In the genomic region with DNA sequence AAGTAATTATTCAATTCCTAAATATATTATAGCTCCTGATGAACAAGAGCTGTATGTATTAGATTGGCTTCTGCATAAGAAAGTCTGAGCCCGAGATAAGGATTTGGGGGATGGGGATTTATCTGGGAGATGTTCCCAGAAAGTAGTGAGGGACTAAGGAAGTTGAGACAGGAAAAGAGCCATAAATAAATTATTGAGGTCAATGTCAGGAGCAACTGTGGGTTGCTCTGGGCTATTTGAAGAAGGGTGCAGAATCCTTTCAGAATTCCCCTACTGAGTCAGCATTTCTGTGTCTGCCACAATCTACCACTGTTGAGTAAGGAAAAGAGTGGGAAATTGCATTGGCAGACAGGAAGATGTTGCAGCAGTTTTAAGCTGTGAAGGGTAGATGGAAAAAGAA, we compare ENCODE assay signal across 14 cellular contexts. TPM values are rescaled to one million over a fixed set of nuclear protein-coding genes. Genes with fewer than 3 reads are reported as not detected.
DNase-seq lines count a peak whose midpoint lies in the region; ATAC-seq, FAIRE-seq and TF ChIP-seq lines count a peak whose summit lies in the region.
"Had no signal": no experiment of that assay in that cellular context is flagged by ENCODE, and none has a peak within 500 bp of the region (broad histone marks: within the 10 kb centered on the region; RNA-seq: fewer than 3 reads in every experiment).

No MANE protein-coding gene starts in this region.

- no peaks in the 10 kb centered on the region for H3K79me1 ChIP-seq in trophoblast cell (ENCODE audit: low read length)

- H3K27ac Mint-ChIP-seq in activated CD8-positive, alpha-beta memory T cell treated with anti-CD3 and anti-CD28 coated beads, Interleukin-2, amount 10 ng/mL, durations not matched to agents 7 days and 5 days = no peak overlapping the region

- peak; percentile 74 for FAIRE-seq in RCC 7860 (lab: Jason Lieb, UNC)

- no peak for TF ChIP-seq CTCF in foreskin keratinocyte (conservative IDR thresholded peaks at IDR 0.05)

- H3K27ac ChIP-seq in foreskin keratinocyte = no peak overlapping the region
- H3K27ac ChIP-seq in trophoblast cell (ENCODE audit: low read depth, low read length) = peak overlapping the region; percentile 18
- H3K27ac ChIP-seq: vagina had no signal

- H3K4me1 ChIP-seq in foreskin keratinocyte = peaks cover 8% of the 10 kb centered on the region
- no peaks in the 10 kb centered on the region for H3K4me1 ChIP-seq in trophoblast cell (ENCODE audit: control insufficient read depth in 1 of 2, insufficient read depth in 2 of 2, low read length in 2 of 2)
- H3K4me1 ChIP-seq: vagina had no signal

- no peaks in the 10 kb centered on the region for H3K9me3 ChIP-seq in trophoblast cell (ENCODE audit: insufficient read depth, low read depth, low read length)
- H3K9me3 ChIP-seq: vagina had no signal

- H3K4me1 Mint-ChIP-seq in activated CD8-positive, alpha-beta memory T cell treated with anti-CD3 and anti-CD28 coated beads, Interleukin-2, amount 10 ng/mL, durations not matched to agents 7 days and 5 days = no peaks in the 10 kb centered on the region

- no peak overlapping the region for H3K23ac ChIP-seq in trophoblast cell (ENCODE audit: low read length)

- H3K4me3 Mint-ChIP-seq in activated CD8-positive, alpha-beta memory T cell treated with anti-CD3 and anti-CD28 coated beads, Interleukin-2, amount 10 ng/mL, durations not matched to agents 7 days and 5 days = no peak overlapping the region
- H3K4me3 Mint-ChIP-seq: brain had no signal

- H3K9ac ChIP-seq in trophoblast cell (ENCODE audit: low read length) = no peak overlapping the region

- H3K36me3 ChIP-seq in trophoblast cell (ENCODE audit: control insufficient read depth in 1 of 2, insufficient read depth in 2 of 2, low read length in 2 of 2) = no peaks in the 10 kb centered on the region
- H3K36me3 ChIP-seq: vagina had no signal

- CTCF ChIA-PET in activated CD8-positive, alpha-beta memory T cell treated with anti-CD3 and anti-CD28 coated beads, Interleukin-2, amount 10 ng/mL, durations not matched to agents 7 days and 5 days (lab: Charles Lee) = no interaction called here

- H3K9me3 Mint-ChIP-seq in activated CD8-positive, alpha-beta memory T cell treated with anti-CD3 and anti-CD28 coated beads, Interleukin-2, amount 10 ng/mL, durations not matched to agents 7 days and 5 days (ENCODE audit: low read depth) = no peaks in the 10 kb centered on the region

- no peak overlapping the region for H3K18ac ChIP-seq in trophoblast cell (ENCODE audit: low read length)

- H3K4ac ChIP-seq in trophoblast cell (ENCODE audit: low read depth, low read length) = no peak overlapping the region

- no peak overlapping the region for H3K14ac ChIP-seq in trophoblast cell (ENCODE audit: low read length)

- no peaks in the 10 kb centered on the region for H3K79me2 ChIP-seq in trophoblast cell (ENCODE audit: control insufficient read depth, insufficient read depth, low read length, poor library complexity)

- no peak overlapping the region for H3K4me3 ChIP-seq in trophoblast cell (ENCODE audit: low read depth, low read length)
- H3K4me3 ChIP-seq: vagina had no signal

- no peak overlapping the region for H4K91ac ChIP-seq in trophoblast cell (ENCODE audit: low read depth, low read length)

- DNase-seq in RCC 7860 (ENCODE audit: low spot score) (peak; percentile 63), foreskin keratinocyte (peak; percentile 37 to 63), trophoblast cell (no peak), GM19240 (ENCODE audit: insufficient read length, low spot score) (no peak), NCI-H524 treated with DMSO at 0.1 percent for 48 hours (lab: John Stamatoyannopoulos, UW) (no peak)
- DNase-seq in activated CD8-positive, alpha-beta memory T cell treated with anti-CD3 and anti-CD28 coated beads, Interleukin-2, amount 10 ng/mL, durations not matched to agents 7 days and 5 days = no peak
- DNase-seq: NCI-H187, retina had no signal

- H3K27me3 ChIP-seq in foreskin keratinocyte = no peaks in the 10 kb centered on the region
- no peaks in the 10 kb centered on the region for H3K27me3 ChIP-seq in trophoblast cell (ENCODE audit: insufficient read depth, low read length)
- H3K27me3 ChIP-seq: vagina had no signal

- H2BK120ac ChIP-seq in trophoblast cell (ENCODE audit: insufficient read depth, low read length, poor library complexity) = no peak overlapping the region

- H3K36me3 Mint-ChIP-seq in activated CD8-positive, alpha-beta memory T cell treated with anti-CD3 and anti-CD28 coated beads, Interleukin-2, amount 10 ng/mL, durations not matched to agents 7 days and 5 days = no peaks in the 10 kb centered on the region
- H3K36me3 Mint-ChIP-seq: brain had no signal

- no peak overlapping the region for H2AFZ ChIP-seq in trophoblast cell (ENCODE audit: insufficient read depth, low read length, poor library complexity)

- WGBS in trophoblast cell (ENCODE audit: extremely low coverage, insufficient coverage, insufficient read length) = no CpG with 5 or more reads among the region's 1 CpG

- no peak overlapping the region for H2BK12ac ChIP-seq in trophoblast cell (ENCODE audit: low read length)

- H4K12ac ChIP-seq in trophoblast cell (ENCODE audit: low read depth, low read length) = no peak overlapping the region

- H3K4me2 ChIP-seq in trophoblast cell (ENCODE audit: low read length) = no peak overlapping the region

- H4K8ac ChIP-seq in trophoblast cell (ENCODE audit: low read depth, low read length) = no peak overlapping the region

- ATAC-seq in GM18909 (IDR thresholded peaks at IDR 0.05; ENCODE audit: poor library complexity, unreplicated experiment) (peak; percentile 42), foreskin keratinocyte (peak; percentile 65), HG03442 (IDR thresholded peaks at IDR 0.05; ENCODE audit: unreplicated experiment) (no peak)
- ATAC-seq in activated CD8-positive, alpha-beta memory T cell treated with anti-CD3 and anti-CD28 coated beads, Interleukin-2, amount 10 ng/mL, durations not matched to agents 7 days and 5 days = no peak

- no peaks in the 10 kb centered on the region for H3K27me3 Mint-ChIP-seq in activated CD8-positive, alpha-beta memory T cell treated with anti-CD3 and anti-CD28 coated beads, Interleukin-2, amount 10 ng/mL, durations not matched to agents 7 days and 5 days
- H3K27me3 Mint-ChIP-seq: brain had no signal

- no peak overlapping the region for H2AK5ac ChIP-seq in trophoblast cell (ENCODE audit: low read length)

- H2BK5ac ChIP-seq in trophoblast cell (ENCODE audit: low read depth, low read length, poor library complexity) = no peak overlapping the region

RNA-seq across cellular contexts. Expression of a gene that starts 3.1 kb away (rescaled TPM):
- total RNA-seq in foreskin keratinocyte = not detected in 2 replicates
- not detected in 2 replicates for polyA plus RNA-seq in foreskin keratinocyte
- polyA plus RNA-seq in trophoblast cell (2013) = 0.33 and 0.54 TPM in 2 replicates
- not detected for total RNA-seq in activated CD8-positive, alpha-beta memory T cell treated with anti-CD3 and anti-CD28 coated beads, Interleukin-2, amount 10 ng/mL, durations not matched to agents 7 days and 5 days
- total RNA-seq: vagina had no signal

RNA-seq across cellular contexts. Expression of a gene that starts 34.3 kb away (rescaled TPM):
- total RNA-seq in foreskin keratinocyte = not detected in 2 replicates
- not detected in 2 replicates for polyA plus RNA-seq in foreskin keratinocyte
- polyA plus RNA-seq in trophoblast cell (2013) = not detected in 2 replicates
- not detected for total RNA-seq in activated CD8-positive, alpha-beta memory T cell treated with anti-CD3 and anti-CD28 coated beads, Interleukin-2, amount 10 ng/mL, durations not matched to agents 7 days and 5 days
- total RNA-seq: lower leg skin, vagina had no signal
- polyA plus RNA-seq: esophagus had no signal

RNA-seq across cellular contexts. Expression of a gene that starts 53.3 kb away (rescaled TPM):
- total RNA-seq in foreskin keratinocyte = 1.6 and 2.2 TPM in 2 replicates
- 1.0 and 1.1 TPM in 2 replicates for polyA plus RNA-seq in foreskin keratinocyte
- 4.0 and 4.2 TPM in 2 replicates for polyA plus RNA-seq in trophoblast cell (2013)
- 1 to 10 TPM; 3.0 to 3.4 TPM for total RNA-seq in activated CD8-positive, alpha-beta memory T cell treated with anti-CD3 and anti-CD28 coated beads, Interleukin-2, amount 10 ng/mL, durations not matched to agents 7 days and 5 days

Comparison
In these comparisons a context has a peak if more than half of its experiments do, and no peak if none do; other contexts are left out.
1. ATAC-seq: peak in GM18909 (single experiment) and foreskin keratinocyte (single experiment); none in HG03442 (single experiment) and activated CD8-positive, alpha-beta memory T cell treated with anti-CD3 and anti-CD28 coated beads, Interleukin-2, amount 10 ng/mL, durations not matched to agents 7 days and 5 days (single experiment).
2. DNase-seq: peak in RCC 7860 (single experiment) and foreskin keratinocyte (2 of 2); none in trophoblast cell (0 of 2), GM19240 (single experiment), NCI-H524 treated with DMSO at 0.1 percent for 48 hours (single experiment) and activated CD8-positive, alpha-beta memory T cell treated with anti-CD3 and anti-CD28 coated beads, Interleukin-2, amount 10 ng/mL, durations not matched to agents 7 days and 5 days (single experiment).